Comparison of ENCODE assay signal across 1 cellular context in the genomic region with DNA sequence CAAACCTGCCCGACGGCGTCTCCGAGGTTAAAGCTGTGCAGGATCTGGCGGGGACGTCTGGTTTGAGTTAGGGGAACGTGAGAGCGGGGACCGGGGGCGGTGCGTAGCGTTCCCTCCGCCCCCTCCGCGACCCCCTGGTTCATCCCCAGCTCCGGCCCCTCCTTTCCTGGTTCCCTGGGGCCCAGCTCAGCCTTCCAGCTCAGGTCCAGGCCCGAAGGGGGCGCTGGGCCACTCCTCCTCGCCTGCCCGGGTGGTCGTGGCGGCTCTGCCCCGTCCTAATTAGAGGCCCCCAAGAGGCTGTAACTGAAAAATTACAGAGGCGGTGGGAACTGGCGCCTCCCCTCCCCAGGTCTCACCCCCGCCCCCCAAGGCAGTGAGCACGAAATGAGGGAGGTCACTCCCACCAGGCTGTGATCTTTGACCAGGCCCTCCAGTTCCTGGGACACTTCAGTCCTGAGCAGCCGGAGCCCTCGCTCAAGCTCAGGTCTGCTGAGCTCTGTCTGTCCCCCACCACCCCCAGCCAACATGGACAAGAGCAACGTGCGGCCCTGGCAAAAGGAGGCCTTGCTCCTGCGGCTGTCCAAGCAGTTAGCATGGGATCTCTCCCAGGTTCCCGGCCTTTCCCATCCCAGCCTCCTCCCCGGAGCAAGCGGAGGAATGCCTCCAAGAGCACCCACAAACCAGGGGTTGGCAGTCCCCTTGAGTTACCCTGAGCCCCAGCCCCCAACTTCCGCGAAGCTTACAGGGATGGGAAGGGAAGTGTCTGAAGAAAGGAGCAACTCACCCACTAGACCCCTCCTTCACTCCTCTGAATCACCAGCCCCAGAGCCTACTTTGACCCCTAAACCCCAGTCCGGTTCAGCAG.
TF ChIP-seq lines count a peak whose summit lies in the region.

No MANE protein-coding gene starts in this region.

TF ChIP-seq in HepG2, 621 proteins besides CTCF, POLR2A, EP300 and RAD21 (continued from another document):
- TF ChIP-seq ZNF280B (CRISPR knock-in tag; IDR thresholded peaks at IDR 0.05; ENCODE audit: borderline replicate concordance), result peak; percentile 45; the same call in 1 of the 2 replicates
- 0 out of 2 replicates have a peak, but pooled peaks have one; percentile 17 for TF ChIP-seq ETV6 (CRISPR knock-in tag; conservative IDR thresholded peaks at IDR 0.05)
- 0 out of 2 replicates have a peak, but pooled peaks have one; percentile 23 for TF ChIP-seq SALL2 (CRISPR knock-in tag; IDR thresholded peaks at IDR 0.05)
- TF ChIP-seq PHF8 (CRISPR knock-in tag; IDR thresholded peaks at IDR 0.05), result peak; percentile 74
- TF ChIP-seq, protein P1, sequence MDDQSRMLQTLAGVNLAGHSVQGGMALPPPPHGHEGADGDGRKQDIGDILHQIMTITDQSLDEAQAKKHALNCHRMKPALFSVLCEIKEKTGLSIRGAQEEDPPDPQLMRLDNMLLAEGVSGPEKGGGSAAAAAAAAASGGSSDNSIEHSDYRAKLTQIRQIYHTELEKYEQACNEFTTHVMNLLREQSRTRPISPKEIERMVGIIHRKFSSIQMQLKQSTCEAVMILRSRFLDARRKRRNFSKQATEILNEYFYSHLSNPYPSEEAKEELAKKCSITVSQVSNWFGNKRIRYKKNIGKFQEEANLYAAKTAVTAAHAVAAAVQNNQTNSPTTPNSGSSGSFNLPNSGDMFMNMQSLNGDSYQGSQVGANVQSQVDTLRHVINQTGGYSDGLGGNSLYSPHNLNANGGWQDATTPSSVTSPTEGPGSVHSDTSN (CRISPR knock-in tag; IDR thresholded peaks at IDR 0.05; ENCODE audit: borderline replicate concordance), result no peak
- TF ChIP-seq, protein P2, sequence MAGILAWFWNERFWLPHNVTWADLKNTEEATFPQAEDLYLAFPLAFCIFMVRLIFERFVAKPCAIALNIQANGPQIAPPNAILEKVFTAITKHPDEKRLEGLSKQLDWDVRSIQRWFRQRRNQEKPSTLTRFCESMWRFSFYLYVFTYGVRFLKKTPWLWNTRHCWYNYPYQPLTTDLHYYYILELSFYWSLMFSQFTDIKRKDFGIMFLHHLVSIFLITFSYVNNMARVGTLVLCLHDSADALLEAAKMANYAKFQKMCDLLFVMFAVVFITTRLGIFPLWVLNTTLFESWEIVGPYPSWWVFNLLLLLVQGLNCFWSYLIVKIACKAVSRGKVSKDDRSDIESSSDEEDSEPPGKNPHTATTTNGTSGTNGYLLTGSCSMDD (CRISPR knock-in tag; IDR thresholded peaks at IDR 0.05), result no peak
- TF ChIP-seq JARID2 (CRISPR knock-in tag; IDR thresholded peaks at IDR 0.05; ENCODE audit: insufficient replicate concordance), result peak; percentile 9
- no peak; the same call in 1 of the 2 replicates for TF ChIP-seq RXRA (CRISPR knock-in tag; IDR thresholded peaks at IDR 0.05)
- TF ChIP-seq MXI1 (IDR thresholded peaks at IDR 0.05; ENCODE audit: borderline replicate concordance, low read depth, low read length), result 0 out of 3 replicates have a peak, but pooled peaks have one; percentile 0
- TF ChIP-seq THYN1 (CRISPR knock-in tag; IDR thresholded peaks at IDR 0.05; ENCODE audit: borderline replicate concordance, low read depth), result no peak
- TF ChIP-seq ZNF777 (CRISPR knock-in tag; IDR thresholded peaks at IDR 0.05), result peak; percentile 20; the same call in 1 of the 2 replicates
- TF ChIP-seq ZNF264 (CRISPR knock-in tag; IDR thresholded peaks at IDR 0.05), result no peak
- peak; percentile 61 for TF ChIP-seq ZGPAT (CRISPR knock-in tag; IDR thresholded peaks at IDR 0.05)
- peak; percentile 5 for TF ChIP-seq HNRNPK (IDR thresholded peaks at IDR 0.05; ENCODE audit: low read depth, low read length, poor library complexity, severe bottlenecking)
- TF ChIP-seq U2AF1 (optimal IDR thresholded peaks at IDR 0.05; ENCODE audit: low read depth, low read length), result no peak
- TF ChIP-seq MAZ (IDR thresholded peaks at IDR 0.05; ENCODE audit: borderline replicate concordance, low read depth, low read length), result peak; percentile 41; the same call in 1 of the 2 replicates
- no peak for TF ChIP-seq MAZ (CRISPR knock-in tag; IDR thresholded peaks at IDR 0.05; ENCODE audit: low read depth)
- TF ChIP-seq ZNF18 (CRISPR knock-in tag; IDR thresholded peaks at IDR 0.05; ENCODE audit: insufficient replicate concordance), result peak; percentile 98
- no peak for TF ChIP-seq GATAD1 (CRISPR knock-in tag; IDR thresholded peaks at IDR 0.05)
- TF ChIP-seq ZFP36 (IDR thresholded peaks at IDR 0.05; ENCODE audit: borderline replicate concordance, low read depth, low read length, partially characterized antibody), result no peak
- TF ChIP-seq KAT2B (IDR thresholded peaks at IDR 0.05; ENCODE audit: borderline replicate concordance, low read depth, low read length), result no peak
- 0 out of 2 replicates have a peak, but pooled peaks have one; percentile 26 for TF ChIP-seq MED1 (CRISPR knock-in tag; IDR thresholded peaks at IDR 0.05)
- TF ChIP-seq NFYB (CRISPR knock-in tag; IDR thresholded peaks at IDR 0.05), result no peak
- no peak for TF ChIP-seq ZFP1 (CRISPR knock-in tag; IDR thresholded peaks at IDR 0.05)
- TF ChIP-seq HMGXB4 (CRISPR knock-in tag; IDR thresholded peaks at IDR 0.05; ENCODE audit: borderline replicate concordance in 1 of 2, low read depth in 1 of 2), result peak; percentile 68 to 74; a peak in 3 of 4 replicates
- 0 out of 2 replicates have a peak, but pooled peaks have one; percentile 12 for TF ChIP-seq HOMEZ (CRISPR knock-in tag; IDR thresholded peaks at IDR 0.05; ENCODE audit: low read depth)
- TF ChIP-seq DMAP1 (CRISPR knock-in tag; IDR thresholded peaks at IDR 0.05), result 0 out of 2 replicates have a peak, but pooled peaks have one; percentile 41
- TF ChIP-seq, protein P3, sequence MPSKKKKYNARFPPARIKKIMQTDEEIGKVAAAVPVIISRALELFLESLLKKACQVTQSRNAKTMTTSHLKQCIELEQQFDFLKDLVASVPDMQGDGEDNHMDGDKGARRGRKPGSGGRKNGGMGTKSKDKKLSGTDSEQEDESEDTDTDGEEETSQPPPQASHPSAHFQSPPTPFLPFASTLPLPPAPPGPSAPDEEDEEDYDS (CRISPR knock-in tag; IDR thresholded peaks at IDR 0.05), result no peak
- no peak for TF ChIP-seq ZBTB43 (CRISPR knock-in tag; conservative IDR thresholded peaks at IDR 0.05)
- 0 out of 2 replicates have a peak, but pooled peaks have one; percentile 53 for TF ChIP-seq FOXO4 (CRISPR knock-in tag; conservative IDR thresholded peaks at IDR 0.05)
- TF ChIP-seq SMAD1 (CRISPR knock-in tag; IDR thresholded peaks at IDR 0.05; ENCODE audit: borderline replicate concordance, low read depth), result no peak
- peak; percentile 76 for TF ChIP-seq AGO2 (optimal IDR thresholded peaks at IDR 0.05; ENCODE audit: low read depth, low read length)
- no peak for TF ChIP-seq ZNF10 (CRISPR knock-in tag; IDR thresholded peaks at IDR 0.05; ENCODE audit: borderline replicate concordance, low read depth)
- 0 out of 2 replicates have a peak, but pooled peaks have one; percentile 48 for TF ChIP-seq MXD4 (CRISPR knock-in tag; IDR thresholded peaks at IDR 0.05)
- TF ChIP-seq, protein P4, sequence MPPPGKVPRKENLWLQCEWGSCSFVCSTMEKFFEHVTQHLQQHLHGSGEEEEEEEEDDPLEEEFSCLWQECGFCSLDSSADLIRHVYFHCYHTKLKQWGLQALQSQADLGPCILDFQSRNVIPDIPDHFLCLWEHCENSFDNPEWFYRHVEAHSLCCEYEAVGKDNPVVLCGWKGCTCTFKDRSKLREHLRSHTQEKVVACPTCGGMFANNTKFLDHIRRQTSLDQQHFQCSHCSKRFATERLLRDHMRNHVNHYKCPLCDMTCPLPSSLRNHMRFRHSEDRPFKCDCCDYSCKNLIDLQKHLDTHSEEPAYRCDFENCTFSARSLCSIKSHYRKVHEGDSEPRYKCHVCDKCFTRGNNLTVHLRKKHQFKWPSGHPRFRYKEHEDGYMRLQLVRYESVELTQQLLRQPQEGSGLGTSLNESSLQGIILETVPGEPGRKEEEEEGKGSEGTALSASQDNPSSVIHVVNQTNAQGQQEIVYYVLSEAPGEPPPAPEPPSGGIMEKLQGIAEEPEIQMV (CRISPR knock-in tag; IDR thresholded peaks at IDR 0.05; ENCODE audit: low read depth), result 0 out of 2 replicates have a peak, but pooled peaks have one; percentile 25
